ENCODE assay signal across 8 cellular contexts in genomic region chr5:118987988-118988945, GRCh38.
DNase-seq lines count a peak whose midpoint lies in the region; ATAC-seq and TF ChIP-seq lines count a peak whose summit lies in the region.

Gene DTWD2, minus strand, starts transcription at chr5:118988547. Its CDS starts 36 bp downstream, at chr5:118988511.

- peak; percentile 96 for ATAC-seq in GM19324 (IDR thresholded peaks at IDR 0.05; ENCODE audit: low FRiP score, unreplicated experiment)
- peak; percentile 92 for ATAC-seq in HG03460 (IDR thresholded peaks at IDR 0.05; ENCODE audit: unreplicated experiment)

- DNase-seq in NCI-H524 (lab: John Stamatoyannopoulos, UW) (peak; percentile 83 to 93), coronary artery (ENCODE audit: low spot score) (peak; percentile 93), left kidney (ENCODE audit: low read depth, low spot score) (peak; percentile 98)
- DNase-seq in activated CD4-positive, alpha-beta T cell treated with anti-CD3 and anti-CD28 coated beads for 48 hours = peak; percentile 95
- DNase-seq in stimulated activated CD4-positive, alpha-beta T cell treated with anti-CD3 and anti-CD28 coated beads, Interleukin-1b, Interleukin-23, amount 100 ng/mL, for 48 hours = peak; percentile 93

- TF ChIP-seq CTCF in C4-2B (conservative IDR thresholded peaks at IDR 0.05) = peak; percentile 100
- peak; percentile 85 for TF ChIP-seq CTCF in coronary artery (IDR thresholded peaks at IDR 0.05)

- H3K27ac ChIP-seq in C4-2B = peak within 1 kb of the TSS; percentile 83
- H3K27ac ChIP-seq in coronary artery = peak within 1 kb of the TSS; percentile 86 to 98

- H3K4me3 ChIP-seq in coronary artery = peak within 1 kb of the TSS; percentile 96

Comparison
In these comparisons a context has a peak if more than half of its experiments do, and no peak if none do; other contexts are left out.
1. Peak in every context shown above with its lines: DNase-seq, ATAC-seq, H3K4me3 ChIP-seq and H3K27ac ChIP-seq.